ENCODE assay signal across 2 cellular contexts in the genomic region with DNA sequence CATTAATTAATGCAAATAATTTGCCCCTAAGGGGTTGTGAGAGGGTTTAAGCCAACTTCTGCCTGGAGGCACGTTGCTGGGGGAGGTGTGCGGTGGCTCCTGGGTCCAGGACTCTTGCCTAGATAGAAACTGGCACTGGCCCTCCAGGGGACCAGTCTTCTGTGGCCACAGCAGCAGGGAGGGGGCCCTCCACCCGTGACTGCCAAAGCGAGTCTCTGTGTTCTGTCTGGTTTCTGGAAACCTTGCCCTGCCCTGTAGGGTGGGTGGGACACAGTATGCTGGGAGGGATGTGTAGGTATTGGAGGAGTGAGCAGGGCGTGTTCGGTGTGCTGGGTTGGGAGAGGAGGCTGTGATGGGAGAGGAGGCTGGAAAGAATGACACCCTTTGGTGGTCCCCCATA.
A peak's percentile ranks its signal among the peaks of the same experiment; 100 is the strongest.
TF ChIP-seq lines count a peak whose summit lies in the region.

No MANE protein-coding gene starts in this region.

TF ChIP-seq in GM23338, 12 proteins besides CTCF, POLR2A, EP300 and RAD21 (continues in another document):
- TF ChIP-seq, protein P1, sequence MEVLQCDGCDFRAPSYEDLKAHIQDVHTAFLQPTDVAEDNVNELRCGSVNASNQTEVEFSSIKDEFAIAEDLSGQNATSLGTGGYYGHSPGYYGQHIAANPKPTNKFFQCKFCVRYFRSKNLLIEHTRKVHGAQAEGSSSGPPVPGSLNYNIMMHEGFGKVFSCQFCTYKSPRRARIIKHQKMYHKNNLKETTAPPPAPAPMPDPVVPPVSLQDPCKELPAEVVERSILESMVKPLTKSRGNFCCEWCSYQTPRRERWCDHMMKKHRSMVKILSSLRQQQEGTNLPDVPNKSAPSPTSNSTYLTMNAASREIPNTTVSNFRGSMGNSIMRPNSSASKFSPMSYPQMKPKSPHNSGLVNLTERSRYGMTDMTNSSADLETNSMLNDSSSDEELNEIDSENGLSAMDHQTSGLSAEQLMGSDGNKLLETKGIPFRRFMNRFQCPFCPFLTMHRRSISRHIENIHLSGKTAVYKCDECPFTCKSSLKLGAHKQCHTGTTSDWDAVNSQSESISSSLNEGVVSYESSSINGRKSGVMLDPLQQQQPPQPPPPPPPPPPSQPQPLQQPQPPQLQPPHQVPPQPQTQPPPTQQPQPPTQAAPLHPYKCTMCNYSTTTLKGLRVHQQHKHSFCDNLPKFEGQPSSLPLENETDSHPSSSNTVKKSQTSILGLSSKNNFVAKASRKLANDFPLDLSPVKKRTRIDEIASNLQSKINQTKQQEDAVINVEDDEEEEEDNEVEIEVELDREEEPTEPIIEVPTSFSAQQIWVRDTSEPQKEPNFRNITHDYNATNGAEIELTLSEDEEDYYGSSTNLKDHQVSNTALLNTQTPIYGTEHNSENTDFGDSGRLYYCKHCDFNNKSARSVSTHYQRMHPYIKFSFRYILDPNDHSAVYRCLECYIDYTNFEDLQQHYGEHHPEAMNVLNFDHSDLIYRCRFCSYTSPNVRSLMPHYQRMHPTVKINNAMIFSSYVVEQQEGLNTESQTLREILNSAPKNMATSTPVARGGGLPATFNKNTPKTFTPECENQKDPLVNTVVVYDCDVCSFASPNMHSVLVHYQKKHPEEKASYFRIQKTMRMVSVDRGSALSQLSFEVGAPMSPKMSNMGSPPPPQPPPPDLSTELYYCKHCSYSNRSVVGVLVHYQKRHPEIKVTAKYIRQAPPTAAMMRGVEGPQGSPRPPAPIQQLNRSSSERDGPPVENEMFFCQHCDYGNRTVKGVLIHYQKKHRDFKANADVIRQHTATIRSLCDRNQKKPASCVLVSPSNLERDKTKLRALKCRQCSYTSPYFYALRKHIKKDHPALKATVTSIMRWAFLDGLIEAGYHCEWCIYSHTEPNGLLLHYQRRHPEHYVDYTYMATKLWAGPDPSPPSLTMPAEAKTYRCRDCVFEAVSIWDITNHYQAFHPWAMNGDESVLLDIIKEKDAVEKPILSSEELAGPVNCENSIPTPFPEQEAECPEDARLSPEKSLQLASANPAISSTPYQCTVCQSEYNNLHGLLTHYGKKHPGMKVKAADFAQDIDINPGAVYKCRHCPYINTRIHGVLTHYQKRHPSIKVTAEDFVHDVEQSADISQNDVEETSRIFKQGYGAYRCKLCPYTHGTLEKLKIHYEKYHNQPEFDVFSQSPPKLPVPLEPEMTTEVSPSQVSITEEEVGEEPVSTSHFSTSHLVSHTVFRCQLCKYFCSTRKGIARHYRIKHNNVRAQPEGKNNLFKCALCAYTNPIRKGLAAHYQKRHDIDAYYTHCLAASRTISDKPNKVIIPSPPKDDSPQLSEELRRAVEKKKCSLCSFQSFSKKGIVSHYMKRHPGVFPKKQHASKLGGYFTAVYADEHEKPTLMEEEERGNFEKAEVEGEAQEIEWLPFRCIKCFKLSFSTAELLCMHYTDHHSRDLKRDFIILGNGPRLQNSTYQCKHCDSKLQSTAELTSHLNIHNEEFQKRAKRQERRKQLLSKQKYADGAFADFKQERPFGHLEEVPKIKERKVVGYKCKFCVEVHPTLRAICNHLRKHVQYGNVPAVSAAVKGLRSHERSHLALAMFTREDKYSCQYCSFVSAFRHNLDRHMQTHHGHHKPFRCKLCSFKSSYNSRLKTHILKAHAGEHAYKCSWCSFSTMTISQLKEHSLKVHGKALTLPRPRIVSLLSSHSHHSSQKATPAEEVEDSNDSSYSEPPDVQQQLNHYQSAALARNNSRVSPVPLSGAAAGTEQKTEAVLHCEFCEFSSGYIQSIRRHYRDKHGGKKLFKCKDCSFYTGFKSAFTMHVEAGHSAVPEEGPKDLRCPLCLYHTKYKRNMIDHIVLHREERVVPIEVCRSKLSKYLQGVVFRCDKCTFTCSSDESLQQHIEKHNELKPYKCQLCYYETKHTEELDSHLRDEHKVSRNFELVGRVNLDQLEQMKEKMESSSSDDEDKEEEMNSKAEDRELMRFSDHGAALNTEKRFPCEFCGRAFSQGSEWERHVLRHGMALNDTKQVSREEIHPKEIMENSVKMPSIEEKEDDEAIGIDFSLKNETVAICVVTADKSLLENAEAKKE (CRISPR knock-in tag; IDR thresholded peaks at IDR 0.05), result no peak
- TF ChIP-seq STAT1 (IDR thresholded peaks at IDR 0.05; ENCODE audit: unreplicated experiment), result no peak
- TF ChIP-seq EZH2 (IDR thresholded peaks at IDR 0.05; ENCODE audit: low read depth, unreplicated experiment), result no peak
- TF ChIP-seq, protein P2, sequence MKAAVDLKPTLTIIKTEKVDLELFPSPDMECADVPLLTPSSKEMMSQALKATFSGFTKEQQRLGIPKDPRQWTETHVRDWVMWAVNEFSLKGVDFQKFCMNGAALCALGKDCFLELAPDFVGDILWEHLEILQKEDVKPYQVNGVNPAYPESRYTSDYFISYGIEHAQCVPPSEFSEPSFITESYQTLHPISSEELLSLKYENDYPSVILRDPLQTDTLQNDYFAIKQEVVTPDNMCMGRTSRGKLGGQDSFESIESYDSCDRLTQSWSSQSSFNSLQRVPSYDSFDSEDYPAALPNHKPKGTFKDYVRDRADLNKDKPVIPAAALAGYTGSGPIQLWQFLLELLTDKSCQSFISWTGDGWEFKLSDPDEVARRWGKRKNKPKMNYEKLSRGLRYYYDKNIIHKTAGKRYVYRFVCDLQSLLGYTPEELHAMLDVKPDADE (IDR thresholded peaks at IDR 0.05), result no peak
- TF ChIP-seq JUNB (IDR thresholded peaks at IDR 0.05; ENCODE audit: unreplicated experiment), result no peak
- TF ChIP-seq ZNF331 (CRISPR knock-in tag; IDR thresholded peaks at IDR 0.05; ENCODE audit: low read depth), result no peak
- no peak for TF ChIP-seq EZH2phosphoT487 (IDR thresholded peaks at IDR 0.05; ENCODE audit: unreplicated experiment)
- no peak for TF ChIP-seq CREB1 (CRISPR knock-in tag; IDR thresholded peaks at IDR 0.05; ENCODE audit: low read depth)
- no peak for TF ChIP-seq NANOG (IDR thresholded peaks at IDR 0.05; ENCODE audit: borderline replicate concordance)
- TF ChIP-seq ZNF114 (CRISPR knock-in tag; IDR thresholded peaks at IDR 0.05), result no peak

TF ChIP-seq in HEK293, 187 proteins besides CTCF, POLR2A, EP300 and RAD21:
- TF ChIP-seq ZNF140 (tag by site-specific recombination; IDR thresholded peaks at IDR 0.05) (no peak), SETDB1 (IDR thresholded peaks at IDR 0.05; ENCODE audit: insufficient read length, low read length) (no peak), ZNF19 (tag by site-specific recombination; IDR thresholded peaks at IDR 0.05; ENCODE audit: low read depth) (no peak), ZNF555 (tag by site-specific recombination; conservative IDR thresholded peaks at IDR 0.05) (no peak), ZNF529 (tag by site-specific recombination; IDR thresholded peaks at IDR 0.05; ENCODE audit: insufficient replicate concordance) (no peak), KLF1 (tag by site-specific recombination; IDR thresholded peaks at IDR 0.05) (peak; percentile 94), GLIS1 (tag by site-specific recombination; IDR thresholded peaks at IDR 0.05) (peak; percentile 27; the same call in 1 of the 2 replicates)
